Comparison of ENCODE assay signal across 1 cellular context in genomic region chr6:132964868-132965382, GRCh38.
TF ChIP-seq lines count a peak whose summit lies in the region.

No MANE protein-coding gene starts in this region.

TF ChIP-seq in K562, 482 proteins besides CTCF, POLR2A, EP300 and RAD21 (continued from another document):
- TF ChIP-seq TAF9B (IDR thresholded peaks at IDR 0.05; ENCODE audit: partially characterized antibody) (no peak), MCM5 (IDR thresholded peaks at IDR 0.05; ENCODE audit: low read depth) (no peak), HNRNPL (IDR thresholded peaks at IDR 0.05; ENCODE audit: low read depth, low read length) (no peak), NEUROD1 (IDR thresholded peaks at IDR 0.05; ENCODE audit: borderline replicate concordance, low read depth, low read length, partially characterized antibody) (no peak), POLR2AphosphoS2 (IDR thresholded peaks at IDR 0.05; ENCODE audit: low read length) (no peak)
